Comparison of ENCODE assay signal across 8 cellular contexts in genomic region chr16:70065376-70065745, GRCh38. TPM values are rescaled to one million over a fixed set of nuclear protein-coding genes. Genes with fewer than 3 reads are reported as not detected.
DNase-seq lines count a peak whose midpoint lies in the region; ATAC-seq and TF ChIP-seq lines count a peak whose summit lies in the region.
"Not testable (repeated sequence)": the region's sequence is repeated elsewhere in the genome, so short reads cannot be mapped to it uniquely, and the experiment has no call there.

No MANE protein-coding gene starts in this region.

- peak overlapping the region; percentile 49 for H3K4me3 ChIP-seq in Caco-2 (ENCODE audit: low read depth, low read length)
- H3K4me3 ChIP-seq in RWPE2 (ENCODE audit: severe bottlenecking), result peak overlapping the region; percentile 36
- H3K4me3 ChIP-seq in foreskin fibroblast (ENCODE audit: low read depth in 1 of 2, low read length in 2 of 2), result peak overlapping the region; percentile 54 to 74
- peak overlapping the region; percentile 60 to 63 for H3K4me3 ChIP-seq in muscle layer of duodenum (ENCODE audit: low read depth in 1 of 2, low read length in 2 of 2)
- peak overlapping the region; percentile 71 to 73 for H3K4me3 ChIP-seq in stomach smooth muscle (ENCODE audit: low read length in 2 of 2)

- peak; percentile 41 for ATAC-seq in GM21528 (IDR thresholded peaks at IDR 0.05; ENCODE audit: low FRiP score, unreplicated experiment)
- peak; percentile 20 for ATAC-seq in HG03108 (IDR thresholded peaks at IDR 0.05; ENCODE audit: unreplicated experiment)
- ATAC-seq in RWPE2 (ENCODE audit: low read depth), result peak; percentile 22

- H3K27me3 Mint-ChIP-seq in Caco-2 (ENCODE audit: insufficient read depth, unreplicated experiment), result not testable (repeated sequence)

- peak overlapping the region; percentile 87 for H3K4me3 Mint-ChIP-seq in Caco-2 (ENCODE audit: unreplicated experiment)

- not testable (repeated sequence) for TF ChIP-seq CTCF in Caco-2 (IDR thresholded peaks at IDR 0.05; ENCODE audit: insufficient read depth in 1 of 2, low read depth in 1 of 2, low read length in 1 of 2, severe bottlenecking in 1 of 2, unreplicated experiment in 1 of 2); RWPE2 (IDR thresholded peaks at IDR 0.05; ENCODE audit: poor library complexity, severe bottlenecking); foreskin fibroblast (IDR thresholded peaks at IDR 0.05; ENCODE audit: low read depth, low read length)

- H3K36me3 ChIP-seq in Caco-2 (ENCODE audit: control insufficient read depth, insufficient read depth, low read length); RWPE2 (ENCODE audit: low read depth); muscle layer of duodenum (ENCODE audit: control insufficient read depth in 1 of 2, insufficient read depth in 2 of 2, low read length in 2 of 2); stomach smooth muscle (ENCODE audit: control insufficient read depth in 2 of 2, insufficient read depth in 2 of 2, low read length in 2 of 2): not testable (repeated sequence)

- POLR2A ChIA-PET in Caco-2 (lab: Charles Lee), result not testable (repeated sequence)

- DNase-seq in Caco-2; RWPE2 (ENCODE audit: low spot score); foreskin fibroblast: not testable (repeated sequence)

- BruUV-seq in Caco-2 (replicated peaks; lab: Mats Ljungman, UMichigan), result not testable (repeated sequence)

- H3K9ac ChIP-seq in stomach smooth muscle (ENCODE audit: low read length in 2 of 2), result peak overlapping the region; percentile 60 to 63

- not testable (repeated sequence) for H3K4me1 Mint-ChIP-seq in Caco-2 (ENCODE audit: low read depth, unreplicated experiment)

- H3K4me1 ChIP-seq in Caco-2, result peaks cover 12% of the 10 kb centered on the region
- H3K4me1 ChIP-seq in RWPE2 (ENCODE audit: insufficient read depth, poor library complexity, severe bottlenecking); muscle layer of duodenum (ENCODE audit: control insufficient read depth in 1 of 2, insufficient read depth in 2 of 2, low read length in 2 of 2); stomach smooth muscle (ENCODE audit: control insufficient read depth, insufficient read depth, low read length): not testable (repeated sequence)

- not testable (repeated sequence) for H3K27ac Mint-ChIP-seq in Caco-2 (ENCODE audit: unreplicated experiment)

- H3K27ac ChIP-seq in RWPE2 (ENCODE audit: poor library complexity, severe bottlenecking) (peak overlapping the region; percentile 35), adipose tissue (ENCODE audit: low read depth, low read length) (peak overlapping the region; percentile 40), stomach smooth muscle (ENCODE audit: low read length) (peak overlapping the region; percentile 60)
- H3K27ac ChIP-seq in muscle layer of duodenum (ENCODE audit: low read length), result not testable (repeated sequence)

- WGBS in adipose tissue, 3 donors, result 0 to 1% (median 0%) methylated on average over 10 to 35 of the region's 40 CpGs

- CTCF ChIA-PET in Caco-2 (lab: Charles Lee), result not testable (repeated sequence)

- H3K9me3 Mint-ChIP-seq in Caco-2 (ENCODE audit: unreplicated experiment), result not testable (repeated sequence)

- not testable (repeated sequence) for H3K27me3 ChIP-seq in Caco-2 (replicated peaks; ENCODE audit: control insufficient read depth, insufficient read depth, low read length); RWPE2 (ENCODE audit: insufficient read depth, poor library complexity, severe bottlenecking); muscle layer of duodenum (ENCODE audit: low read depth, low read length); stomach smooth muscle (ENCODE audit: control insufficient read depth in 1 of 2, insufficient read depth in 2 of 2, low read length in 2 of 2)

- not testable (repeated sequence) for H3K9me3 ChIP-seq in Caco-2; RWPE2 (ENCODE audit: severe bottlenecking); muscle layer of duodenum (ENCODE audit: control insufficient read depth in 1 of 2, low read length in 2 of 2); stomach smooth muscle (ENCODE audit: control insufficient read depth in 2 of 2, low read length in 2 of 2)

- intact Hi-C loops in Caco-2 (cut with micrococcal nuclease; ENCODE audit: unreplicated experiment), result not testable (repeated sequence)

- not testable (repeated sequence) for H3K36me3 Mint-ChIP-seq in Caco-2 (ENCODE audit: insufficient read depth, unreplicated experiment)

RNA-seq across cellular contexts. Expression of gene PDPR, which starts 48.8 kb away (rescaled TPM):
- 40.2 and 42.9 TPM in 2 replicates for total RNA-seq in Caco-2 (2022)
- 10 to 100 TPM in 1 of 3 donors, 1 to 10 TPM in 2; 4.7 to 10.7 (median 5.4) TPM for polyA plus RNA-seq in adipose tissue
